Comparison of ENCODE assay signal across 9 cellular contexts in the genomic region with DNA sequence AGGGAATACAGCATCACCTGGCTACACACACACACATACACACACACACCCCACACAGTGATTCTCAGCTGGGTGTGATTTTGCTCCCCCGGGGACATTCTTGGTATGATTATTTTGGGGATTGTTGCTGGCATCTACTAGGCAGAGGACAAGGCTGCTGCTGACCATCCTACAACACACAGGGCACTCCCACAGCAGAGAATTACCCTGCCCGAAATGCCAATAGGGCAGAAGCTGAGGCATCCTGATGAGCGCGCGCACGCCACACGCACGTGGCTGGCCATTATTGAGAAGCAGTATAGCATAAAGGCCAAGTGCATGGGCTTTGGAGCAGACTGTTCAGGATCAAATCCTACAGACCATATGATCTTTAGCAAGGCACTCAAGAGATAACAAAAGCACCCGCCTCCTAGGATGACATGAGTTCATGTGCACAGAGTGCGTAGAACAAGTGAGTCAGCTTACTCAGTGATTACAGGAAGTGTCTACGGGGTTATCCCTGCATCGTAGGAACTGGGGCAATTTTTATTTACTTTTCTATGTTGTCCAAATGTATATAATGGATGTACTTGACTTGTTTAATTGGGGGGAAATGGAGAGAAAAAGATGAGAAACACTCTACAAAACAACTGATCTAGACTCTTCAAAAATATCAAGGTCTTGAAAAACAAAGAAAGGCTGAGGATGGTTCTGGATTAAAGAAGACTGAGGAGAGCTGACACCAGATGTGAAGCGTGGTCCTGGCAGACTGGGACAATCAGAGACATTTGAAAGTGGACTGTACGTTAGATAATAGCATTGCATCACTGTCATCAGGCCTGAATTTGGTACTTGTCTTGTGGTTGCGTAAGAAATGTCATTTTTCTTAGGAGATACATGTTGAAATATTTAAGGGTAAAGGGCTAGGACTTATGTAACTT. TPM values are rescaled to one million over a fixed set of nuclear protein-coding genes. Genes with fewer than 3 reads are reported as not detected.
DNase-seq lines count a peak whose midpoint lies in the region; ATAC-seq and TF ChIP-seq lines count a peak whose summit lies in the region.
"Had no signal": no experiment of that assay in that cellular context is flagged by ENCODE, and none has a peak within 500 bp of the region (broad histone marks: within the 10 kb centered on the region; RNA-seq: fewer than 3 reads in every experiment).

No MANE protein-coding gene starts in this region.

- H3K27me3 Mint-ChIP-seq in HFFc6 (ENCODE audit: insufficient read depth): no peaks in the 10 kb centered on the region; the same call in 1 of the 2 replicates
- H3K27me3 Mint-ChIP-seq in dendritic cell treated with granulocyte-macrophage colony-stimulating factor and Interleukin-4, amounts not matched to agents 40 ng/mL and 50 ng/mL, for 4 days: peaks cover 59% of the 10 kb centered on the region

- H3K9ac ChIP-seq in skeletal muscle satellite cell (ENCODE audit: low read depth, low read length): no peak overlapping the region

- H3K9me3 Mint-ChIP-seq in HFFc6: no peaks in the 10 kb centered on the region
- H3K9me3 Mint-ChIP-seq in dendritic cell treated with granulocyte-macrophage colony-stimulating factor and Interleukin-4, amounts not matched to agents 40 ng/mL and 50 ng/mL, for 4 days: no peaks in the 10 kb centered on the region

- TF ChIP-seq CTCF in HFFc6 (IDR thresholded peaks at IDR 0.05) (no peak), Peyer's patch (IDR thresholded peaks at IDR 0.05) (no peak)

- POLR2A ChIA-PET in HEK293T (lab: Yijun Ruan, JAX): interaction anchor here (1.0 to 1.1 kb wide), 2 partner anchors 107 to 112 kb away, joined by 3 read pairs; no protein-coding TSS in a partner anchor

- H3K4me1 ChIP-seq in Peyer's patch (peaks cover 3 to 21% (median 15%) of the 10 kb centered on the region in 4 donors), skeletal muscle satellite cell (ENCODE audit: control insufficient read depth, insufficient read depth, low read length) (peaks cover 18% of the 10 kb centered on the region)

- H3K27ac Mint-ChIP-seq in HFFc6: peak overlapping the region; percentile 44; the same call in 1 of the 2 replicates
- peak overlapping the region; percentile 53 for H3K27ac Mint-ChIP-seq in dendritic cell treated with granulocyte-macrophage colony-stimulating factor and Interleukin-4, amounts not matched to agents 40 ng/mL and 50 ng/mL, for 4 days

- peaks cover 0 to 7% (median 0%) of the 10 kb centered on the region in 3 donors for H3K36me3 ChIP-seq in Peyer's patch
- no peaks in the 10 kb centered on the region for H3K36me3 ChIP-seq in skeletal muscle satellite cell (ENCODE audit: insufficient read depth, low read length)

- H3K27ac ChIP-seq in Peyer's patch: peak overlapping the region; percentile 14 to 87 (median 65)

- CTCF ChIA-PET in HEK293T (lab: Yijun Ruan, JAX): interaction anchor here (1.2 to 1.6 kb wide), 5 partner anchors 8 to 41 kb away, joined by 3 to 5 read pairs (median 4); partner anchors contain the start of gene CDC42BPG

- H3K36me3 Mint-ChIP-seq in HFFc6 (ENCODE audit: low read depth): no peaks in the 10 kb centered on the region
- no peaks in the 10 kb centered on the region for H3K36me3 Mint-ChIP-seq in dendritic cell treated with granulocyte-macrophage colony-stimulating factor and Interleukin-4, amounts not matched to agents 40 ng/mL and 50 ng/mL, for 4 days (ENCODE audit: low read depth)

- DNase-seq in HFFc6 (no peak), Peyer's patch (peak in 2 of 3 donors; percentile 80 to 83), NCI-H2029 (lab: John Stamatoyannopoulos, UW) (no peak), HEK293T (ENCODE audit: extremely low spot score) (no peak)

- H3K9me3 ChIP-seq in Peyer's patch: no peaks in the 10 kb centered on the region
- no peaks in the 10 kb centered on the region for H3K9me3 ChIP-seq in skeletal muscle satellite cell (replicated peaks; ENCODE audit: low read length)

- H3K4me1 Mint-ChIP-seq in HFFc6 (ENCODE audit: low read depth): peaks cover 29% of the 10 kb centered on the region
- peaks cover 63% of the 10 kb centered on the region for H3K4me1 Mint-ChIP-seq in dendritic cell treated with granulocyte-macrophage colony-stimulating factor and Interleukin-4, amounts not matched to agents 40 ng/mL and 50 ng/mL, for 4 days (ENCODE audit: low read depth)

- intact Hi-C loops in dendritic cell treated with granulocyte-macrophage colony-stimulating factor and Interleukin-4, amounts not matched to agents 40 ng/mL and 50 ng/mL, for 4 days (cut with micrococcal nuclease): no loop called here

- H3K4me3 ChIP-seq in Peyer's patch: no peak overlapping the region
- no peak overlapping the region for H3K4me3 ChIP-seq in skeletal muscle satellite cell (ENCODE audit: low read length)

- no peaks in the 10 kb centered on the region for H3K27me3 ChIP-seq in Peyer's patch
- H3K27me3 ChIP-seq in skeletal muscle satellite cell (ENCODE audit: control insufficient read depth, insufficient read depth, low read length): no peaks in the 10 kb centered on the region

- H3K4me3 Mint-ChIP-seq in HFFc6: no peak overlapping the region
- no peak overlapping the region for H3K4me3 Mint-ChIP-seq in dendritic cell treated with granulocyte-macrophage colony-stimulating factor and Interleukin-4, amounts not matched to agents 40 ng/mL and 50 ng/mL, for 4 days

- peak; percentile 33 to 50 for TF ChIP-seq POLR2A in Peyer's patch (IDR thresholded peaks at IDR 0.05)

- peak overlapping the region; percentile 14 for H3K4me2 ChIP-seq in skeletal muscle satellite cell (ENCODE audit: low read length)

- ATAC-seq in HG03469 (IDR thresholded peaks at IDR 0.05; ENCODE audit: unreplicated experiment): no peak
- ATAC-seq: HCT116 had no signal

TF ChIP-seq in HEK293T, 16 proteins besides CTCF, POLR2A, EP300 and RAD21:
- TF ChIP-seq FOXK2 (IDR thresholded peaks at IDR 0.05): no peak
- no peak for TF ChIP-seq SP1 (IDR thresholded peaks at IDR 0.05)
- TF ChIP-seq FOXM1 (IDR thresholded peaks at IDR 0.05; ENCODE audit: borderline replicate concordance): no peak

RNA-seq across cellular contexts. Expression of gene EHD1, which starts 7.2 kb away (rescaled TPM):
- 100 to 1,000 TPM; 189 to 227 (median 197) TPM for total RNA-seq in HFFc6 (2021; fragmentation: NEBNext Ultra II Directional; extraction: Animal tissue kit (Norgen Biotek cat#: 25700))
- total RNA-seq in Peyer's patch: 100 to 1,000 TPM in 2 of 4 donors, 10 to 100 TPM in 2; 56.2 to 185 (median 98.6) TPM
- total RNA-seq in skeletal muscle satellite cell (2012; rRNA removed): 43.7 and 56.5 TPM in 2 replicates

RNA-seq across cellular contexts. Expression of gene ATG2A, which starts 31.4 kb away (rescaled TPM):
- total RNA-seq in HFFc6 (2021; fragmentation: NEBNext Ultra II Directional; extraction: Animal tissue kit (Norgen Biotek cat#: 25700)): 10 to 100 TPM; 19.0 to 21.7 (median 20.0) TPM
- total RNA-seq in Peyer's patch: 10 to 100 TPM; 38.8 to 79.6 (median 66.6) TPM
- 13.3 and 22.1 TPM in 2 replicates for total RNA-seq in skeletal muscle satellite cell (2012; rRNA removed)

RNA-seq across cellular contexts. Expression of gene PPP2R5B, which starts 38.9 kb away (rescaled TPM):
- total RNA-seq in HFFc6 (2021; fragmentation: NEBNext Ultra II Directional; extraction: Animal tissue kit (Norgen Biotek cat#: 25700)): 10 to 100 TPM; 16.2 to 28.1 (median 19.6) TPM
- 10 to 100 TPM; 20.0 to 46.2 (median 22.5) TPM for total RNA-seq in Peyer's patch
- 6.1 and 9.8 TPM in 2 replicates for total RNA-seq in skeletal muscle satellite cell (2012; rRNA removed)

RNA-seq across cellular contexts. Expression of gene CDC42BPG, which starts 41.2 kb away (rescaled TPM):
- under 1 TPM in 5 of 6 experiments, not detected in 1; 0.02 to 0.21 (median 0.05) TPM for total RNA-seq in HFFc6 (2021; fragmentation: NEBNext Ultra II Directional; extraction: Animal tissue kit (Norgen Biotek cat#: 25700))
- 10 to 100 TPM; 25.6 to 78.6 (median 52.1) TPM for total RNA-seq in Peyer's patch
- 0.25 TPM in 1 of 2 replicates, not detected in the other for total RNA-seq in skeletal muscle satellite cell (2012; rRNA removed)

RNA-seq across cellular contexts. Expression of gene GPHA2, which starts 50.1 kb away (rescaled TPM):
- not detected for total RNA-seq in HFFc6 (2021; fragmentation: NEBNext Ultra II Directional; extraction: Animal tissue kit (Norgen Biotek cat#: 25700))
- total RNA-seq in Peyer's patch: not detected
- not detected in 2 replicates for total RNA-seq in skeletal muscle satellite cell (2012; rRNA removed)
- total RNA-seq: T-helper 2 cell treated with Interferon-gamma antibody and Interleukin-4, amounts not matched to agents 100 ng/mL and 5 ng/mL, for 36 hours had no signal

Comparison
In these comparisons a context has a peak if more than half of its experiments do, and no peak if none do; other contexts are left out.
1. DNase-seq: peak in Peyer's patch (2 of 3); none in HFFc6 (single experiment), NCI-H2029 (single experiment) and HEK293T (single experiment).